In genomic region chr12:89225808-89226368, GRCh38 we compare ENCODE assay signal across 8 cellular contexts.
A peak's percentile ranks its signal among the peaks of the same experiment; 100 is the strongest.
DNase-seq lines count a peak whose midpoint lies in the region; ATAC-seq and TF ChIP-seq lines count a peak whose summit lies in the region.

No MANE protein-coding gene starts in this region.

- peak overlapping the region; percentile 70 for H3K4me3 Mint-ChIP-seq in activated naive CD8-positive, alpha-beta T cell treated with anti-CD3 and anti-CD28 coated beads, Interleukin-2, amount 10 ng/mL, durations not matched to agents 7 days and 5 days
- peak overlapping the region; percentile 70 for H3K4me3 Mint-ChIP-seq in type B pancreatic cell

- DNase-seq in A172 (ENCODE audit: low spot score) (peak; percentile 69), islet precursor cell (peak; percentile 92), type B pancreatic cell (ENCODE audit: extremely low spot score, unreplicated experiment) (no peak)
- DNase-seq in activated naive CD8-positive, alpha-beta T cell treated with anti-CD3 and anti-CD28 coated beads, Interleukin-2, amount 10 ng/mL, durations not matched to agents 7 days and 5 days = no peak

- H3K36me3 ChIP-seq in KOPT-K1 (ENCODE audit: insufficient read depth, low read length) = no peaks in the 10 kb centered on the region

- H3K27me3 Mint-ChIP-seq in activated naive CD8-positive, alpha-beta T cell treated with anti-CD3 and anti-CD28 coated beads, Interleukin-2, amount 10 ng/mL, durations not matched to agents 7 days and 5 days = no peaks in the 10 kb centered on the region
- H3K27me3 Mint-ChIP-seq in type B pancreatic cell = no peaks in the 10 kb centered on the region

- H3K36me3 Mint-ChIP-seq in activated naive CD8-positive, alpha-beta T cell treated with anti-CD3 and anti-CD28 coated beads, Interleukin-2, amount 10 ng/mL, durations not matched to agents 7 days and 5 days = peaks cover 33% of the 10 kb centered on the region
- H3K36me3 Mint-ChIP-seq in type B pancreatic cell = no peaks in the 10 kb centered on the region

- peak overlapping the region; percentile 88 for H3K27ac Mint-ChIP-seq in activated naive CD8-positive, alpha-beta T cell treated with anti-CD3 and anti-CD28 coated beads, Interleukin-2, amount 10 ng/mL, durations not matched to agents 7 days and 5 days
- H3K27ac Mint-ChIP-seq in type B pancreatic cell = peak overlapping the region; percentile 94

- H3K9me3 ChIP-seq in KOPT-K1 (ENCODE audit: insufficient read depth, low read length, poor library complexity, severe bottlenecking) = no peaks in the 10 kb centered on the region

- peak overlapping the region; percentile 35 for H3K27ac ChIP-seq in KOPT-K1 (ENCODE audit: low read depth, low read length, poor library complexity, severe bottlenecking)

- peaks cover 52% of the 10 kb centered on the region for H3K4me1 Mint-ChIP-seq in activated naive CD8-positive, alpha-beta T cell treated with anti-CD3 and anti-CD28 coated beads, Interleukin-2, amount 10 ng/mL, durations not matched to agents 7 days and 5 days
- H3K4me1 Mint-ChIP-seq in type B pancreatic cell (ENCODE audit: unreplicated experiment) = peaks cover 20% of the 10 kb centered on the region

- ATAC-seq in GM18873 (IDR thresholded peaks at IDR 0.05; ENCODE audit: low FRiP score, unreplicated experiment) (peak; percentile 45), GM19467 (IDR thresholded peaks at IDR 0.05; ENCODE audit: unreplicated experiment) (no peak), GM18517 (IDR thresholded peaks at IDR 0.05; ENCODE audit: unreplicated experiment) (no peak)
- ATAC-seq in activated naive CD8-positive, alpha-beta T cell treated with anti-CD3 and anti-CD28 coated beads, Interleukin-2, amount 10 ng/mL, durations not matched to agents 7 days and 5 days (ENCODE audit: low read depth) = peak; percentile 48

- peaks cover 3% of the 10 kb centered on the region for H3K9me3 Mint-ChIP-seq in activated naive CD8-positive, alpha-beta T cell treated with anti-CD3 and anti-CD28 coated beads, Interleukin-2, amount 10 ng/mL, durations not matched to agents 7 days and 5 days
- H3K9me3 Mint-ChIP-seq in type B pancreatic cell = peaks cover 5% of the 10 kb centered on the region

- POLR2A ChIA-PET in activated naive CD8-positive, alpha-beta T cell treated with anti-CD3 and anti-CD28 coated beads, Interleukin-2, amount 10 ng/mL, durations not matched to agents 7 days and 5 days (lab: Charles Lee) = interaction anchor here (0.7 to 2.5 kb wide), 8 partner anchors 9 to 127 kb away, joined by 3 to 36 read pairs (median 5); partner anchors contain the start of gene DUSP6

- no peak for TF ChIP-seq CTCF in type B pancreatic cell (conservative IDR thresholded peaks at IDR 0.05)

Comparison
In these comparisons a context has a peak if more than half of its experiments do, and no peak if none do; other contexts are left out.
1. DNase-seq: peak in A172 (single experiment) and islet precursor cell (single experiment); none in activated naive CD8-positive, alpha-beta T cell treated with anti-CD3 and anti-CD28 coated beads, Interleukin-2, amount 10 ng/mL, durations not matched to agents 7 days and 5 days (single experiment) and type B pancreatic cell (single experiment).
2. ATAC-seq: peak in GM18873 (single experiment) and activated naive CD8-positive, alpha-beta T cell treated with anti-CD3 and anti-CD28 coated beads, Interleukin-2, amount 10 ng/mL, durations not matched to agents 7 days and 5 days (single experiment); none in GM19467 (single experiment) and GM18517 (single experiment).